6 cellular contexts compared by ENCODE assay signal in genomic region chr16:57499941-57500340, GRCh38. TPM values are rescaled to one million over a fixed set of nuclear protein-coding genes. Genes with fewer than 3 reads are reported as not detected.
"Had no signal": no experiment of that assay in that cellular context is flagged by ENCODE, and none has a peak within 500 bp of the region (broad histone marks: within the 10 kb centered on the region; RNA-seq: fewer than 3 reads in every experiment).

No MANE protein-coding gene starts in this region.

RNA-seq across cellular contexts. Expression of gene ADGRG5, which starts 42.5 kb away (rescaled TPM):
- total RNA-seq: HepG2, HT1080, IMR-90, MCF 10A, PC-3, SK-MEL-5 had no signal
- polyA plus RNA-seq: HepG2, IMR-90 had no signal
